Comparison of ENCODE assay signal across 8 cellular contexts in genomic region chr11:102111011-102111786, GRCh38. TPM values are rescaled to one million over a fixed set of nuclear protein-coding genes. Genes with fewer than 3 reads are reported as not detected.
A peak's percentile ranks its signal among the peaks of the same experiment; 100 is the strongest.
DNase-seq lines count a peak whose midpoint lies in the region; ATAC-seq, FAIRE-seq and TF ChIP-seq lines count a peak whose summit lies in the region.

No MANE protein-coding gene starts in this region.

- H3K4me3 ChIP-seq in NB4 (ENCODE audit: low read depth, low read length) (no peak overlapping the region), brain microvascular endothelial cell (ENCODE audit: low read depth, low read length) (peak overlapping the region; percentile 85), iPS DF 6.9 (ENCODE audit: low read length) (peak overlapping the region; percentile 97)

- no peak for FAIRE-seq in GM12891 (lab: Jason Lieb, UNC)

- DNase-seq in GM12891 (ENCODE audit: insufficient read length, low spot score) (peak; percentile 30), NB4 (ENCODE audit: low read depth) (peak; percentile 8), brain microvascular endothelial cell (peak; percentile 80), iPS DF 6.9 (ENCODE audit: low read depth, low spot score) (no peak), retina (peak; percentile 86), NCI-H2171 (lab: John Stamatoyannopoulos, UW) (no peak)

- ATAC-seq in GM21786 (IDR thresholded peaks at IDR 0.05; ENCODE audit: unreplicated experiment), result no peak
- no peak for ATAC-seq in HG02571 (IDR thresholded peaks at IDR 0.05; ENCODE audit: unreplicated experiment)

- H3K27ac ChIP-seq in brain microvascular endothelial cell, result peak overlapping the region; percentile 96
- H3K27ac ChIP-seq in iPS DF 6.9 (ENCODE audit: low read length), result no peak overlapping the region

- H3K36me3 ChIP-seq in brain microvascular endothelial cell (replicated peaks), result no peaks in the 10 kb centered on the region
- no peaks in the 10 kb centered on the region for H3K36me3 ChIP-seq in iPS DF 6.9 (ENCODE audit: control insufficient read depth, insufficient read depth, low read length)

- peaks cover 3% of the 10 kb centered on the region; the same call in 1 of the 2 replicates for H3K4me1 ChIP-seq in iPS DF 6.9 (ENCODE audit: control insufficient read depth, insufficient read depth, low read length)

- TF ChIP-seq CTCF in NB4 (IDR thresholded peaks at IDR 0.05; ENCODE audit: low read depth, low read length) (no peak), brain microvascular endothelial cell (IDR thresholded peaks at IDR 0.05; ENCODE audit: low read depth, low read length, missing control alignments) (peak; percentile 43)

- TF ChIP-seq POLR2A in GM12891 (IDR thresholded peaks at IDR 0.05; ENCODE audit: low read depth, low read length) (no peak), NB4 (IDR thresholded peaks at IDR 0.05; ENCODE audit: extremely low read depth, insufficient read length) (no peak)

- H3K9me3 ChIP-seq in iPS DF 6.9 (ENCODE audit: control insufficient read depth, insufficient read depth, low read length), result no peaks in the 10 kb centered on the region

- no CpG with 5 or more reads among the region's 61 CpGs for WGBS in iPS DF 6.9 (ENCODE audit: insufficient coverage, insufficient read length)

- H3K27me3 ChIP-seq in brain microvascular endothelial cell (replicated peaks) (no peaks in the 10 kb centered on the region), iPS DF 6.9 (ENCODE audit: control insufficient read depth, insufficient read depth, low read length) (no peaks in the 10 kb centered on the region)

- in situ Hi-C loops in brain microvascular endothelial cell (cut with HindIII; ENCODE audit: low pct_ligation_motif_present, low sequenced_read_pairs), result no loop called here

TF ChIP-seq in GM12891, 5 proteins besides CTCF, POLR2A, EP300 and RAD21:
- TF ChIP-seq PAX5 (IDR thresholded peaks at IDR 0.05; ENCODE audit: insufficient read depth, low read length, severe bottlenecking) (no peak), POLR2AphosphoS5 (IDR thresholded peaks at IDR 0.05; ENCODE audit: low read depth, low read length) (no peak), SPI1 (IDR thresholded peaks at IDR 0.05; ENCODE audit: low read depth, low read length) (no peak), POU2F2 (IDR thresholded peaks at IDR 0.05; ENCODE audit: low read depth, low read length) (no peak), TAF1 (IDR thresholded peaks at IDR 0.05; ENCODE audit: low read depth, low read length) (no peak)

RNA-seq across cellular contexts. Expression of gene YAP1, which starts 1.0 kb away (rescaled TPM):
- 0.08 TPM for polyA plus RNA-seq in GM12891 (2012; ENCODE audit: low read depth, missing spikeins)

Comparison
In these comparisons a context has a peak if more than half of its experiments do, and no peak if none do; other contexts are left out.
1. DNase-seq: peak in GM12891 (single experiment), NB4 (single experiment), brain microvascular endothelial cell (single experiment) and retina (single experiment); none in iPS DF 6.9 (single experiment) and NCI-H2171 (single experiment).